Comparison of ENCODE assay signal across 9 cellular contexts in genomic region chrX:100643943-100644587, GRCh38. TPM values are rescaled to one million over a fixed set of nuclear protein-coding genes. Genes with fewer than 3 reads are reported as not detected.
DNase-seq lines count a peak whose midpoint lies in the region; FAIRE-seq and TF ChIP-seq lines count a peak whose summit lies in the region.
"Had no signal": no experiment of that assay in that cellular context is flagged by ENCODE, and none has a peak within 500 bp of the region (broad histone marks: within the 10 kb centered on the region; RNA-seq: fewer than 3 reads in every experiment).

Gene SRPX2 (plus strand): TSS chrX:100644199. CDS start chrX:100646323, 2,124 bp downstream.

- H3K4me3 Mint-ChIP-seq in type B pancreatic cell: peak within 1 kb of the TSS; percentile 54

- TF ChIP-seq CTCF in keratinocyte (optimal IDR thresholded peaks at IDR 0.05 in 1 of 3, IDR thresholded peaks at IDR 0.05 in 1 of 3, conservative IDR thresholded peaks at IDR 0.05 in 1 of 3; ENCODE audit: extremely low read depth in 1 of 3, insufficient read depth in 2 of 3, low read length in 3 of 3): no peak
- no peak for TF ChIP-seq CTCF in type B pancreatic cell (conservative IDR thresholded peaks at IDR 0.05)

- no peaks in the 10 kb centered on the region for H3K9me1 ChIP-seq in keratinocyte (ENCODE audit: control insufficient read depth, extremely low read depth, insufficient read depth, low read length)

- H3K4me1 Mint-ChIP-seq in type B pancreatic cell (ENCODE audit: unreplicated experiment): peaks cover 17% of the 10 kb centered on the region

- no peaks in the 10 kb centered on the region for H3K36me3 Mint-ChIP-seq in type B pancreatic cell

- no peaks in the 10 kb centered on the region for H3K27me3 Mint-ChIP-seq in type B pancreatic cell

- H3K9ac ChIP-seq in adipocyte (ENCODE audit: low read length) (peak within 1 kb of the TSS; percentile 87), keratinocyte (ENCODE audit: control insufficient read depth, extremely low read depth, insufficient read depth, low read length) (peak within 1 kb of the TSS; percentile 38)

- dilution Hi-C loops in keratinocyte (cut with MboI; ENCODE audit: extremely low pct_ligation_motif_present, low sequenced_read_pairs): no loop called here

- peak within 1 kb of the TSS; percentile 81 for H3K4me3 ChIP-seq in adipocyte (ENCODE audit: low read length)
- peak within 1 kb of the TSS in 2 of 3 experiments; percentile 4 to 10 for H3K4me3 ChIP-seq in keratinocyte (ENCODE audit: control insufficient read depth in 2 of 3, extremely low read depth in 1 of 3, insufficient read depth in 2 of 3, low read depth in 1 of 3, low read length in 3 of 3)

- H3K27ac ChIP-seq in keratinocyte (ENCODE audit: control insufficient read depth, insufficient read depth, low read length): peak within 1 kb of the TSS; percentile 82

- FAIRE-seq in keratinocyte (lab: Jason Lieb, UNC): peak; percentile 83
- FAIRE-seq: A204.1 had no signal

- DNase-seq in NCI-H82 (lab: John Stamatoyannopoulos, UW) (peak; percentile 19), NCI-H82 treated with DMSO at 0.1 percent for 48 hours (lab: John Stamatoyannopoulos, UW; ENCODE audit: unreplicated experiment) (no peak), adipocyte (ENCODE audit: low read depth) (peak; percentile 83), keratinocyte (ENCODE audit: low read depth, low spot score) (peak; percentile 42), type B pancreatic cell (ENCODE audit: extremely low spot score, unreplicated experiment) (no peak), activated gamma-delta T cell treated with Interleukin-2 at 50 U/mL for 16 hours (no peak), pons (ENCODE audit: low spot score) (no peak), iPS-NIHi7 (ENCODE audit: extremely low spot score) (no peak)

- H3K36me3 ChIP-seq in adipocyte (ENCODE audit: control insufficient read depth, insufficient read depth, low read length, severe bottlenecking): no peaks in the 10 kb centered on the region
- H3K36me3 ChIP-seq in keratinocyte (ENCODE audit: control insufficient read depth in 2 of 2, extremely low read depth in 1 of 2, insufficient read depth in 2 of 2, low read length in 2 of 2): no peaks in the 10 kb centered on the region

- H3K9me3 Mint-ChIP-seq in type B pancreatic cell: peaks cover 4% of the 10 kb centered on the region

- H3K9me3 ChIP-seq in adipocyte (ENCODE audit: control insufficient read depth, low read length) (no peaks in the 10 kb centered on the region), keratinocyte (ENCODE audit: control insufficient read depth, low read depth, low read length) (no peaks in the 10 kb centered on the region)

- H3K27me3 ChIP-seq in adipocyte (replicated peaks; ENCODE audit: control insufficient read depth, insufficient read depth, low read length): peaks cover 9% of the 10 kb centered on the region
- H3K27me3 ChIP-seq in keratinocyte (ENCODE audit: control insufficient read depth, extremely low read depth, insufficient read depth, low read length): no peaks in the 10 kb centered on the region

- H3K79me2 ChIP-seq in keratinocyte (ENCODE audit: control insufficient read depth, insufficient read depth, low read length): no peaks in the 10 kb centered on the region

- H3K4me1 ChIP-seq in adipocyte (ENCODE audit: control insufficient read depth, insufficient read depth, low read length) (peaks cover 38% of the 10 kb centered on the region), keratinocyte (ENCODE audit: control insufficient read depth, extremely low read depth, insufficient read depth, low read length) (peaks cover 19% of the 10 kb centered on the region)

- no peak within 1 kb of the TSS for H2AFZ ChIP-seq in keratinocyte (ENCODE audit: control insufficient read depth, low read length)

- H4K20me1 ChIP-seq in keratinocyte (ENCODE audit: control insufficient read depth, extremely low read depth, insufficient read depth, low read length): no peaks in the 10 kb centered on the region

- peak within 1 kb of the TSS; percentile 88 for H3K27ac Mint-ChIP-seq in type B pancreatic cell

- H3K4me2 ChIP-seq in keratinocyte (ENCODE audit: control insufficient read depth, extremely low read depth, insufficient read depth, low read depth, low read length): peak within 1 kb of the TSS; percentile 48

RNA-seq across cellular contexts. Expression of gene SRPX2, which starts in this region (rescaled TPM):
- 3.9 to 6.1 TPM (median 4.0 TPM) in 3 replicates for polyA plus RNA-seq in keratinocyte
- polyA plus RNA-seq in keratinocyte (2011; ENCODE audit: low read depth): 1.6 TPM
- polyA plus RNA-seq in keratinocyte (2011; cell fraction: cytosol; rRNA removed): 1.3 and 1.4 TPM in 2 replicates
- polyA plus RNA-seq in keratinocyte (2011; cell fraction: nucleus; rRNA removed): 6.4 and 8.4 TPM in 2 replicates
- 0.25 and 2.6 TPM in 2 replicates for polyA plus RNA-seq in keratinocyte (2012; ENCODE audit: low replicate concordance)
- polyA minus RNA-seq in keratinocyte: 4.0 to 7.0 TPM (median 5.1 TPM) in 3 replicates
- 2.5 TPM for polyA minus RNA-seq in keratinocyte (2011; cell fraction: cytosol; rRNA and poly(A)+ RNA removed)
- polyA minus RNA-seq in keratinocyte (2011; cell fraction: nucleus; rRNA and poly(A)+ RNA removed): 3.5 and 6.4 TPM in 2 replicates
- 7.7 and 13.6 TPM in 2 replicates for total RNA-seq in type B pancreatic cell (ENCODE audit: low replicate concordance)

Comparison
In these comparisons a context has a peak if more than half of its experiments do, and no peak if none do; other contexts are left out.
1. DNase-seq: peak in NCI-H82 (single experiment), adipocyte (single experiment) and keratinocyte (single experiment); none in NCI-H82 treated with DMSO at 0.1 percent for 48 hours (single experiment), type B pancreatic cell (single experiment), activated gamma-delta T cell treated with Interleukin-2 at 50 U/mL for 16 hours (single experiment), pons (single experiment) and iPS-NIHi7 (single experiment).